In genomic region chr1:213120386-213120785, GRCh38 we compare ENCODE assay signal across 23 cellular contexts.
DNase-seq lines count a peak whose midpoint lies in the region; ATAC-seq, FAIRE-seq and TF ChIP-seq lines count a peak whose summit lies in the region.
"Had no signal": no experiment of that assay in that cellular context is flagged by ENCODE, and none has a peak within 500 bp of the region (broad histone marks: within the 10 kb centered on the region; RNA-seq: fewer than 3 reads in every experiment).

No MANE protein-coding gene starts in this region.

- H4K91ac ChIP-seq in IMR-90 (ENCODE audit: insufficient read depth, low read depth, low read length): no peak overlapping the region

- no peak overlapping the region for H3K4ac ChIP-seq in IMR-90 (ENCODE audit: low read depth, low read length)

- no peak overlapping the region for H2AK5ac ChIP-seq in IMR-90 (ENCODE audit: low read depth, low read length)

- H3K27me3 ChIP-seq in Caco-2 (replicated peaks; ENCODE audit: control insufficient read depth, insufficient read depth, low read length): no peaks in the 10 kb centered on the region
- H3K27me3 ChIP-seq in IMR-90 (ENCODE audit: control insufficient read depth, insufficient read depth, low read length): no peaks in the 10 kb centered on the region
- no peaks in the 10 kb centered on the region for H3K27me3 ChIP-seq in endothelial cell of umbilical vein (ENCODE audit: control insufficient read depth in 2 of 2, insufficient read depth in 2 of 2, low read length in 2 of 2)
- H3K27me3 ChIP-seq in vagina: no peaks in the 10 kb centered on the region
- H3K27me3 ChIP-seq: sigmoid colon had no signal

- intact Hi-C loops in Caco-2 (cut with micrococcal nuclease; ENCODE audit: unreplicated experiment) (loop anchor here (5.0 to 10.0 kb wide), 4 partner anchors 252 to 1204 kb away; partner anchors contain the start of gene PROX1), IMR-90 (cut with micrococcal nuclease) (loop anchor here (5.0 to 10.0 kb wide), 2 partner anchors 124 to 1207 kb away; no protein-coding TSS in a partner anchor), endothelial cell of umbilical vein (cut with micrococcal nuclease) (loop anchor here (5.0 kb wide), 7 partner anchors 167 to 1212 kb away; partner anchors contain the start of gene PROX1), vagina (cut with DNase I) (no loop called here)

- H3K27me3 Mint-ChIP-seq in Caco-2 (ENCODE audit: insufficient read depth, unreplicated experiment): no peaks in the 10 kb centered on the region
- no peaks in the 10 kb centered on the region for H3K27me3 Mint-ChIP-seq in progenitor cell of endocrine pancreas
- H3K27me3 Mint-ChIP-seq: naive thymus-derived CD8-positive, alpha-beta T cell; T-cell had no signal

- peak; percentile 90 for FAIRE-seq in endothelial cell of umbilical vein (lab: Jason Lieb, UNC)
- FAIRE-seq: GM12892, GM19239, HepG2, urothelium cell line had no signal

- H3K4me3 ChIP-seq in Caco-2 (ENCODE audit: low read depth, low read length): no peak overlapping the region
- H3K4me3 ChIP-seq in IMR-90 (ENCODE audit: insufficient read depth, low read depth, low read length): no peak overlapping the region
- no peak overlapping the region for H3K4me3 ChIP-seq in endothelial cell of umbilical vein (replicated peaks in 1 of 3; ENCODE audit: insufficient read depth in 1 of 3, low read depth in 1 of 3, low read length in 3 of 3)
- no peak overlapping the region for H3K4me3 ChIP-seq in vagina
- H3K4me3 ChIP-seq: sigmoid colon had no signal

- H3K4me1 ChIP-seq in Caco-2: peaks cover 22% of the 10 kb centered on the region
- H3K4me1 ChIP-seq in IMR-90 (ENCODE audit: control insufficient read depth, insufficient read depth, low read length): peaks cover 10% of the 10 kb centered on the region
- peaks cover 31% of the 10 kb centered on the region for H3K4me1 ChIP-seq in endothelial cell of umbilical vein (ENCODE audit: control insufficient read depth, extremely low read depth, insufficient read depth, low read length)
- H3K4me1 ChIP-seq in vagina: no peaks in the 10 kb centered on the region

- H3K27ac ChIP-seq in IMR-90 (ENCODE audit: insufficient read depth, low read length) (no peak overlapping the region), endothelial cell of umbilical vein (ENCODE audit: insufficient read depth, low read depth, low read length) (no peak overlapping the region), vagina (no peak overlapping the region)
- H3K27ac ChIP-seq: sigmoid colon had no signal

- H3K4me2 ChIP-seq in IMR-90 (ENCODE audit: low read depth, low read length): 0 out of 2 replicates have a peak overlapping the region, but pooled peaks have one; percentile 30
- H3K4me2 ChIP-seq in endothelial cell of umbilical vein (ENCODE audit: insufficient read depth, low read length): peak overlapping the region; percentile 66

- POLR2A ChIA-PET in Caco-2 (lab: Charles Lee): no interaction called here
- POLR2A ChIA-PET in IMR-90 (lab: Charles Lee; ENCODE audit: unreplicated experiment): no interaction called here
- POLR2A ChIA-PET in endothelial cell of umbilical vein (lab: Charles Lee): no interaction called here

- no peaks in the 10 kb centered on the region for H3K36me3 ChIP-seq in Caco-2 (ENCODE audit: control insufficient read depth, insufficient read depth, low read length)
- H3K36me3 ChIP-seq in IMR-90 (ENCODE audit: control insufficient read depth, insufficient read depth, low read length): peaks cover 1% of the 10 kb centered on the region; the same call in 1 of the 2 replicates
- no peaks in the 10 kb centered on the region for H3K36me3 ChIP-seq in endothelial cell of umbilical vein (ENCODE audit: control insufficient read depth in 2 of 2, extremely low read depth in 1 of 2, insufficient read depth in 2 of 2, low read length in 2 of 2)
- no peaks in the 10 kb centered on the region for H3K36me3 ChIP-seq in vagina
- H3K36me3 ChIP-seq: sigmoid colon had no signal

- no peak overlapping the region for H4K8ac ChIP-seq in IMR-90 (ENCODE audit: low read depth in 2 of 2, low read length in 2 of 2)

- H3K9me1 ChIP-seq in IMR-90 (ENCODE audit: insufficient read depth, low read length) (no peaks in the 10 kb centered on the region), endothelial cell of umbilical vein (replicated peaks; ENCODE audit: control insufficient read depth, extremely low read depth, insufficient read depth, low read length) (no peaks in the 10 kb centered on the region)

- H3K14ac ChIP-seq in IMR-90 (replicated peaks; ENCODE audit: low read depth, low read length): no peak overlapping the region

- no peak overlapping the region; the same call in 1 of the 2 replicates for H3K23ac ChIP-seq in IMR-90 (ENCODE audit: low read depth, low read length)

- no peak overlapping the region for H4K5ac ChIP-seq in IMR-90 (ENCODE audit: low read depth, low read length)

- H4K20me1 ChIP-seq in IMR-90 (ENCODE audit: insufficient read depth, low read length): no peaks in the 10 kb centered on the region; the same call in 1 of the 2 replicates
- H4K20me1 ChIP-seq in endothelial cell of umbilical vein (replicated peaks; ENCODE audit: control insufficient read depth, extremely low read depth, insufficient read depth, low read length): no peaks in the 10 kb centered on the region

- CTCF ChIA-PET in Caco-2 (lab: Charles Lee): no interaction called here
- CTCF ChIA-PET in IMR-90 (lab: Yijun Ruan, JAX): interaction anchor here (1.3 kb wide), 1 partner anchor 11 kb away, joined by 3 read pairs; no protein-coding TSS in a partner anchor
- CTCF ChIA-PET in endothelial cell of umbilical vein (lab: Charles Lee): interaction anchor here (0.9 to 2.7 kb wide), 5 partner anchors 9 to 1212 kb away, joined by 3 to 10 read pairs (median 4); no protein-coding TSS in a partner anchor

- TF ChIP-seq POLR2A in IMR-90 (IDR thresholded peaks at IDR 0.05; ENCODE audit: low read depth, low read length) (no peak), endothelial cell of umbilical vein (IDR thresholded peaks at IDR 0.05; ENCODE audit: low read depth, low read length) (no peak), vagina (IDR thresholded peaks at IDR 0.05) (no peak)

- no peak overlapping the region for H3K56ac ChIP-seq in IMR-90 (ENCODE audit: extremely low read depth, insufficient read depth, low read length)

- no peak overlapping the region for H3K18ac ChIP-seq in IMR-90 (ENCODE audit: low read depth, low read length)

- H3K9ac ChIP-seq in IMR-90 (ENCODE audit: low read depth, low read length): no peak overlapping the region
- no peak overlapping the region for H3K9ac ChIP-seq in endothelial cell of umbilical vein (replicated peaks; ENCODE audit: extremely low read depth, insufficient read depth, low read length)

- H2BK20ac ChIP-seq in IMR-90 (ENCODE audit: low read depth, low read length): no peak overlapping the region

- ATAC-seq in IMR-90 (ENCODE audit: low read depth): no peak
- no peak for ATAC-seq in HG02610 (IDR thresholded peaks at IDR 0.05; ENCODE audit: unreplicated experiment)
- ATAC-seq: HepG2; naive thymus-derived CD8-positive, alpha-beta T cell; T-cell had no signal

- DNase-seq in Caco-2 (no peak), IMR-90 (peak; percentile 19), endothelial cell of umbilical vein (ENCODE audit: low read depth, low spot score) (peak; percentile 17), progenitor cell of endocrine pancreas (ENCODE audit: low spot score, unreplicated experiment) (no peak), vagina (ENCODE audit: extremely low spot score in 2 of 2) (no peak)
- no peak for DNase-seq in activated CD4-positive, CD25-positive, alpha-beta regulatory T cell treated with anti-CD3 and anti-CD28 coated beads, Interleukin-2, amount 50 U/mL, for 72 hours
- DNase-seq: activated CD4-positive, alpha-beta T cell treated with anti-CD3 and anti-CD28 coated beads for 1 hour; activated naive CD4-positive, alpha-beta T cell treated with anti-CD3 and anti-CD28 coated beads, Interleukin-2, amount 50 U/mL, for 16 hours; anterior cingulate cortex; endodermal cell; kidney glomerular epithelial cell; naive thymus-derived CD8-positive, alpha-beta T cell; NCI-H1105; NCI-H2081; NCI-H446 treated with DMSO at 0.1 percent for 48 hours; SHP77 treated with DMSO at 0.1 percent for 48 hours; sigmoid colon; T-cell had no signal

- H2AFZ ChIP-seq in IMR-90 (replicated peaks; ENCODE audit: low read length, poor library complexity): no peak overlapping the region
- H2AFZ ChIP-seq in endothelial cell of umbilical vein (ENCODE audit: low read depth, low read length): no peak overlapping the region

- H3K9me3 Mint-ChIP-seq in Caco-2 (ENCODE audit: unreplicated experiment): no peaks in the 10 kb centered on the region
- H3K9me3 Mint-ChIP-seq in progenitor cell of endocrine pancreas (ENCODE audit: low read depth): peaks cover 2% of the 10 kb centered on the region
- H3K9me3 Mint-ChIP-seq: naive thymus-derived CD8-positive, alpha-beta T cell; T-cell had no signal

- no peak overlapping the region for H2BK120ac ChIP-seq in IMR-90 (ENCODE audit: low read depth, low read length)

- TF ChIP-seq RAD21 in IMR-90 (IDR thresholded peaks at IDR 0.05; ENCODE audit: low read length): no peak

- no peaks in the 10 kb centered on the region for H3K79me2 ChIP-seq in endothelial cell of umbilical vein (ENCODE audit: control insufficient read depth, insufficient read depth, low read length)

- no TSS peak for BruUV-seq in Caco-2 (replicated peaks; lab: Mats Ljungman, UMichigan)
- BruUV-seq in IMR-90 (replicated peaks; lab: Mats Ljungman, UMichigan): no TSS peak
- no TSS peak for BruUV-seq in endothelial cell of umbilical vein (replicated peaks; lab: Mats Ljungman, UMichigan)

- TF ChIP-seq CTCF in Caco-2 (IDR thresholded peaks at IDR 0.05; ENCODE audit: insufficient read depth in 1 of 2, low read depth in 1 of 2, low read length in 1 of 2, severe bottlenecking in 1 of 2, unreplicated experiment in 1 of 2): no peak
- TF ChIP-seq CTCF in IMR-90 (conservative IDR thresholded peaks at IDR 0.05; ENCODE audit: low read depth, low read length): no peak
- TF ChIP-seq CTCF in endothelial cell of umbilical vein (IDR thresholded peaks at IDR 0.05; ENCODE audit: extremely low read depth in 1 of 2, insufficient read depth in 1 of 2, low read depth in 1 of 2, low read length in 2 of 2): no peak
- TF ChIP-seq CTCF in progenitor cell of endocrine pancreas (IDR thresholded peaks at IDR 0.05; ENCODE audit: unreplicated experiment): no peak
- TF ChIP-seq CTCF in vagina (IDR thresholded peaks at IDR 0.05): no peak

- H3K27ac Mint-ChIP-seq in Caco-2 (ENCODE audit: unreplicated experiment) (peak overlapping the region; percentile 9), progenitor cell of endocrine pancreas (peak overlapping the region; percentile 79)
- H3K27ac Mint-ChIP-seq: endodermal cell, T-cell had no signal

- H2BK5ac ChIP-seq in IMR-90 (ENCODE audit: low read depth, low read length, poor library complexity, severe bottlenecking): no peak overlapping the region

- H3K9me3 ChIP-seq in Caco-2: no peaks in the 10 kb centered on the region
- H3K9me3 ChIP-seq in IMR-90 (ENCODE audit: control insufficient read depth, insufficient read depth, low read length): no peaks in the 10 kb centered on the region
- H3K9me3 ChIP-seq in endothelial cell of umbilical vein (replicated peaks; ENCODE audit: control insufficient read depth, insufficient read depth, low read length): no peaks in the 10 kb centered on the region
- H3K9me3 ChIP-seq in vagina: no peaks in the 10 kb centered on the region
- H3K9me3 ChIP-seq: sigmoid colon had no signal

- no peak overlapping the region for H3K4me3 Mint-ChIP-seq in Caco-2 (ENCODE audit: unreplicated experiment)
- no peak overlapping the region for H3K4me3 Mint-ChIP-seq in progenitor cell of endocrine pancreas (ENCODE audit: low read depth)
- H3K4me3 Mint-ChIP-seq: endodermal cell; naive thymus-derived CD8-positive, alpha-beta T cell; T-cell had no signal

- in situ Hi-C loops in IMR-90 (cut with MboI; ENCODE audit: low sequenced_read_pairs): loop anchor here (10.0 kb wide), 1 partner anchor 1004 kb away; no protein-coding TSS in a partner anchor

- no peak overlapping the region for H2BK15ac ChIP-seq in IMR-90 (ENCODE audit: low read depth, low read length)

- dilution Hi-C loops in IMR-90 (cut with HindIII; ENCODE audit: low sequenced_read_pairs, unreplicated experiment) (no loop called here), endothelial cell of umbilical vein (cut with MboI; ENCODE audit: extremely low pct_ligation_motif_present, low sequenced_read_pairs) (no loop called here)

- H3K36me3 Mint-ChIP-seq in Caco-2 (ENCODE audit: insufficient read depth, unreplicated experiment) (no peaks in the 10 kb centered on the region), progenitor cell of endocrine pancreas (ENCODE audit: insufficient read depth) (peaks cover 2% of the 10 kb centered on the region)

- peaks cover 22% of the 10 kb centered on the region for H3K4me1 Mint-ChIP-seq in Caco-2 (ENCODE audit: low read depth, unreplicated experiment)
- H3K4me1 Mint-ChIP-seq in progenitor cell of endocrine pancreas (ENCODE audit: low read depth): peaks cover 19% of the 10 kb centered on the region

- H2AK9ac ChIP-seq in IMR-90 (replicated peaks; ENCODE audit: low read depth, low read length, poor library complexity): no peak overlapping the region

- peaks cover 19 to 24% of the 10 kb centered on the region in 2 experiments for H3K79me1 ChIP-seq in IMR-90 (ENCODE audit: low read depth in 1 of 2, low read length in 2 of 2)

- WGBS in IMR-90 (ENCODE audit: extremely low coverage in 2 of 2, insufficient read length in 1 of 2), 2 experiments: no CpG with 5 or more reads among the region's 3 CpGs

Comparison
In these comparisons a context has a peak if more than half of its experiments do, and no peak if none do; other contexts are left out.
1. DNase-seq: peak in IMR-90 (single experiment) and endothelial cell of umbilical vein (single experiment); none in Caco-2 (0 of 2), progenitor cell of endocrine pancreas (single experiment), activated CD4-positive, CD25-positive, alpha-beta regulatory T cell treated with anti-CD3 and anti-CD28 coated beads, Interleukin-2, amount 50 U/mL, for 72 hours (single experiment) and vagina (0 of 2).